Comparison of ENCODE assay signal across 24 cellular contexts in the genomic region with DNA sequence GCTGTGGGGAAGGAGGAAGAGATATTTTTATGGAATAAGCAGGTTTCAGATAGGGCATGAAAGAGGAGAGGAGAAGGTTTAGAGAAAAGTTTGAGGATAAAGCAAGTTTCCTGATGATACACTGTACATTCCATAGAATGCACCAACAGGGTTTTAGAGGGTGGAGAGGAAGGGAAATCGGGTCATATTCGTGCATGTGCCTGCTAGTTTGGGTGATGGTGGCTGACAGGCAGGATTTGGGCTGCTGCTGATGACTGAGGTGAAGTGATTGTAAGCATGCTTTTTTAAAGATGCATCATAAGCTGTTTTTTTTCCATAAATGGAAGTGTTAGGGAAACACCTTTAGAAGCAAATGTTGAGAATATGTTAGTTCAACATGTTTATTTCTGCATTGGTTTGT.
"Had no signal": no experiment of that assay in that cellular context is flagged by ENCODE, and none has a peak within 500 bp of the region (broad histone marks: within the 10 kb centered on the region; RNA-seq: fewer than 3 reads in every experiment).

No MANE protein-coding gene starts in this region.

- FAIRE-seq: colon, endothelial cell of umbilical vein, frontal cortex had no signal

- H3K36me3 Mint-ChIP-seq: memory B cell had no signal

- H3K4me2 ChIP-seq: hepatocyte had no signal

- H3K27me3 Mint-ChIP-seq: memory B cell had no signal

- H3K4me3 Mint-ChIP-seq: memory B cell had no signal

- H3K4me3 ChIP-seq: esophagus squamous epithelium, hepatocyte, left lung, lower lobe of right lung had no signal

- H3K27ac ChIP-seq: coronary artery, dorsolateral prefrontal cortex, epithelial cell of prostate, esophagus squamous epithelium, gastroesophageal sphincter, heart left ventricle, hepatocyte, left lung, lower lobe of right lung had no signal

- H3K36me3 ChIP-seq: esophagus squamous epithelium, gastroesophageal sphincter, heart left ventricle, left lung, lower lobe of right lung had no signal

- H3K27ac Mint-ChIP-seq: immature natural killer cell, memory B cell had no signal

- DNase-seq: dermis blood vessel endothelial cell; dorsolateral prefrontal cortex; effector CD4-positive, alpha-beta T cell; effector memory CD4-positive, alpha-beta T cell; erythroblast; esophagus squamous epithelium; heart left ventricle; hypothalamus; immature natural killer cell; islet precursor cell; left cardiac atrium; left lung; left ventricle myocardium superior; lower lobe of right lung; mesendoderm; midbrain had no signal

- H3K9me3 ChIP-seq: esophagus squamous epithelium, gastroesophageal sphincter, heart left ventricle, left lung, lower lobe of right lung had no signal

- H2AFZ ChIP-seq: hepatocyte had no signal

- H3K9me3 Mint-ChIP-seq: immature natural killer cell, memory B cell had no signal

- H3K4me1 ChIP-seq: esophagus squamous epithelium, gastroesophageal sphincter, left lung, lower lobe of right lung had no signal

- H3K79me2 ChIP-seq: hepatocyte had no signal

- ATAC-seq: gastroesophageal sphincter, heart left ventricle, left cardiac atrium, left lung, left ventricle myocardium superior had no signal
